27 cellular contexts compared by ENCODE assay signal in the genomic region with DNA sequence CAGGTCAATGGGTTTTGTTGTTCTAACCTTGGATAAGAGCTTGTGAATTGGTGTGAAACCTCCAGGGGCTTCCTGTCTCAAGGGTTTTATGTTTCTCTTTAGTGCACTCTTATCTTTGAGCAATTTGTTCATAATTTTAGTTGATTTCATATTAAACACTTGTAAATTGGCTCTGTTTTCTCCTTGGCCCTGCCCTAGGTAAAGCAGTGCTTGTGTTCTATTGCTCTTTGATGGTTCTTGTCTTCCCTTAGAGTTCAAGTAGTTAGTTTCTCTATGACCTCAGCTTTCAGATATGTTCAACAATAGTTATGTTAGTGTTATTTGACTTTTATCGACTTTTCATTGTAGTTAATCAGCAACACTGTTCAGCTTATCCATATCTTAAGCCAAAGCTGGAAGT.
"Had no signal": no experiment of that assay in that cellular context is flagged by ENCODE, and none has a peak within 500 bp of the region (broad histone marks: within the 10 kb centered on the region; RNA-seq: fewer than 3 reads in every experiment).

No MANE protein-coding gene starts in this region.

- H3K9me3 Mint-ChIP-seq: neural progenitor cell, type B pancreatic cell had no signal

- H3K4me1 Mint-ChIP-seq: neural progenitor cell; stimulated activated memory B cell treated with anti-CD40 and anti-IgM and Interleukin-4, amounts not matched to agents 10 μg/mL and 1 μg/mL and 100 μg/mL, for 72 hours; stimulated activated naive CD8-positive, alpha-beta T cell treated with anti-CD3 and anti-CD28 coated beads, Interleukin-15, amount 100 ng/mL, for 72 hours had no signal

- H3K36me3 Mint-ChIP-seq: naive thymus-derived CD4-positive, alpha-beta T cell; neural progenitor cell; stimulated activated memory B cell treated with anti-CD40 and anti-IgM and Interleukin-4, amounts not matched to agents 10 μg/mL and 1 μg/mL and 100 μg/mL, for 72 hours; type B pancreatic cell had no signal

- H3K9me3 ChIP-seq: ovary, psoas muscle, right lobe of liver, sigmoid colon, suprapubic skin, testis, tibial artery, transverse colon, vagina had no signal

- H3K36me3 ChIP-seq: neural progenitor cell, ovary, right lobe of liver, sigmoid colon, suprapubic skin, tibial artery, transverse colon, vagina had no signal

- DNase-seq: naive thymus-derived CD4-positive, alpha-beta T cell; occipital lobe; ovary; psoas muscle; right cardiac atrium; right lobe of liver; sigmoid colon; small intestine; stimulated activated CD4-positive, alpha-beta T cell treated with anti-CD3 and anti-CD28 coated beads, Interleukin-15, amount 100 ng/mL, for 24 hours; stimulated activated CD4-positive, alpha-beta T cell treated with anti-CD3 and anti-CD28 coated beads, Interleukin-4, amount 100 ng/mL, for 1 hour; stimulated activated CD4-positive, alpha-beta T cell treated with anti-CD3 and anti-CD28 coated beads, Interleukin-4, amount 100 ng/mL, for 4 hours; stimulated activated CD8-positive, alpha-beta memory T cell treated with anti-CD3 and anti-CD28 coated beads, Interleukin-4, amount 100 ng/mL, for 48 hours; stimulated activated naive CD4-positive, alpha-beta T cell; stimulated activated naive CD8-positive, alpha-beta T cell treated with anti-CD3 and anti-CD28 coated beads, Interleukin-15, amount 100 ng/mL, for 72 hours; stimulated activated naive CD8-positive, alpha-beta T cell treated with anti-CD3 and anti-CD28 coated beads, Interleukin-15, Interleukin-2, amounts not matched to agents 100 U/mL and 50 U/mL, for 24 hours; substantia nigra; testis; tibial artery; transverse colon had no signal

- H3K27ac ChIP-seq: neural progenitor cell, ovary, parathyroid adenoma, psoas muscle, right lobe of liver, sigmoid colon, suprapubic skin, testis, tibial artery, transverse colon, vagina had no signal

- H3K79me2 ChIP-seq: parathyroid adenoma had no signal

- H3K27me3 Mint-ChIP-seq: naive thymus-derived CD4-positive, alpha-beta T cell; progenitor cell of endocrine pancreas; stimulated activated memory B cell treated with anti-CD40 and anti-IgM and Interleukin-4, amounts not matched to agents 10 μg/mL and 1 μg/mL and 100 μg/mL, for 72 hours; stimulated activated naive CD8-positive, alpha-beta T cell treated with anti-CD3 and anti-CD28 coated beads, Interleukin-15, amount 100 ng/mL, for 72 hours; type B pancreatic cell had no signal

- H3K4me3 Mint-ChIP-seq: naive thymus-derived CD4-positive, alpha-beta T cell; nephron; neural progenitor cell; stimulated activated memory B cell treated with anti-CD40 and anti-IgM and Interleukin-4, amounts not matched to agents 10 μg/mL and 1 μg/mL and 100 μg/mL, for 72 hours; stimulated activated naive CD8-positive, alpha-beta T cell treated with anti-CD3 and anti-CD28 coated beads, Interleukin-15, amount 100 ng/mL, for 72 hours; type B pancreatic cell had no signal

- H3K4me3 ChIP-seq: neural progenitor cell, ovary, psoas muscle, right lobe of liver, sigmoid colon, suprapubic skin, testis, tibial artery, transverse colon, vagina had no signal

- H3K4me1 ChIP-seq: neural progenitor cell, parathyroid adenoma, psoas muscle, right lobe of liver, sigmoid colon, suprapubic skin, testis, tibial artery, transverse colon, vagina had no signal

- ATAC-seq: naive thymus-derived CD4-positive, alpha-beta T cell; psoas muscle; right cardiac atrium; right lobe of liver; stimulated activated memory B cell treated with anti-CD40 and anti-IgM and Interleukin-4, amounts not matched to agents 10 μg/mL and 1 μg/mL and 100 μg/mL, for 72 hours; stimulated activated naive CD8-positive, alpha-beta T cell treated with anti-CD3 and anti-CD28 coated beads, Interleukin-15, amount 100 ng/mL, for 72 hours; stimulated activated naive CD8-positive, alpha-beta T cell treated with anti-CD3 and anti-CD28 coated beads, Interleukin-15, Interleukin-2, amounts not matched to agents 100 U/mL and 50 U/mL, for 24 hours had no signal

- H3K9ac ChIP-seq: neural progenitor cell, parathyroid adenoma had no signal

- H3K27ac Mint-ChIP-seq: naive thymus-derived CD4-positive, alpha-beta T cell; nephron; neural progenitor cell; progenitor cell of endocrine pancreas; stimulated activated memory B cell treated with anti-CD40 and anti-IgM and Interleukin-4, amounts not matched to agents 10 μg/mL and 1 μg/mL and 100 μg/mL, for 72 hours; stimulated activated naive CD8-positive, alpha-beta T cell treated with anti-CD3 and anti-CD28 coated beads, Interleukin-15, amount 100 ng/mL, for 72 hours; type B pancreatic cell had no signal

- H3K27me3 ChIP-seq: neural progenitor cell, ovary, right lobe of liver, sigmoid colon, suprapubic skin, testis, tibial artery, transverse colon, vagina had no signal

- H3K4me2 ChIP-seq: neural progenitor cell had no signal
